ENCODE assay signal across 8 cellular contexts in the genomic region with DNA sequence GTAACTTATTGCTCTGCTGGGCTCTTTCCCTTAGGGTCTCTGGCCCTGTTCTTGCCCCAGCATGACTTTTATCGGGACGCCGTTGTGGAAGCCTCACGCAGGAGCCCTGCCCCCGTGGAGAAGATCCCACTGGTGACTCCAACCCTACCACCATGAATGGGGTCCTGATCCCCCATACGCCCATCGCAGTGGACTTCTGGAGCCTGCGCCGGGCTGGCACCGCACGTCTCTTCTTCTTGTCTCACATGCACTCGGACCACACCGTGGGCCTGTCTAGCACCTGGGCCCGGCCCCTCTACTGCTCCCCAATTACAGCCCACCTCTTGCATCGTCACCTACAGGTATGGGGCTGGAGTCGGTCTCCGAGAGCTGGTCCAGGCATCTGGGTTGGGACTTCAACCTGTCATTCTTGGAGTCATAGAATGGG. TPM values are rescaled to one million over a fixed set of nuclear protein-coding genes. Genes with fewer than 3 reads are reported as not detected.
DNase-seq lines count a peak whose midpoint lies in the region; ATAC-seq and TF ChIP-seq lines count a peak whose summit lies in the region.

No MANE protein-coding gene starts in this region.

- no peak overlapping the region for H3K14ac ChIP-seq in H9 (ENCODE audit: insufficient read depth, low read length)

- no peak for TF ChIP-seq EP300 in tibial nerve (IDR thresholded peaks at IDR 0.05)

- no peak overlapping the region for H4K5ac ChIP-seq in H9 (ENCODE audit: insufficient read length, low read depth, low read length)

- no peaks in the 10 kb centered on the region for H3K27me3 Mint-ChIP-seq in H9 (ENCODE audit: low read depth)
- H3K27me3 Mint-ChIP-seq in memory B cell = no peaks in the 10 kb centered on the region

- no peak overlapping the region for H2AFZ ChIP-seq in H9 (ENCODE audit: low read length)

- no peaks in the 10 kb centered on the region for H4K20me1 ChIP-seq in H9 (ENCODE audit: control insufficient read depth, insufficient read depth, insufficient read length)

- no peak overlapping the region for H2BK15ac ChIP-seq in H9 (ENCODE audit: low read depth, low read length)

- H3K9me3 Mint-ChIP-seq in H9 (no peaks in the 10 kb centered on the region), memory B cell (no peaks in the 10 kb centered on the region)

- no peak overlapping the region for H4K91ac ChIP-seq in H9 (ENCODE audit: insufficient read length, low read depth, low read length)

- H3T11ph ChIP-seq in H9 (ENCODE audit: low read length) = no peak overlapping the region

- H3K4me1 Mint-ChIP-seq in H9 (peaks cover 11% of the 10 kb centered on the region in 2 experiments), memory B cell (peaks cover 29% of the 10 kb centered on the region)

- no peaks in the 10 kb centered on the region for H3K79me1 ChIP-seq in H9 (ENCODE audit: insufficient read depth, low read depth, low read length, poor library complexity, severe bottlenecking)

- H3K27me3 ChIP-seq in H9 (ENCODE audit: insufficient read depth, low read length) = no peaks in the 10 kb centered on the region
- H3K27me3 ChIP-seq in tibial nerve = no peaks in the 10 kb centered on the region

- no peak overlapping the region for H3K18ac ChIP-seq in H9 (ENCODE audit: insufficient read length, low read depth, low read length)

- TF ChIP-seq CTCF in H9 (conservative IDR thresholded peaks at IDR 0.05) = no peak
- no peak for TF ChIP-seq CTCF in cardiac fibroblast (IDR thresholded peaks at IDR 0.05; ENCODE audit: low read depth, low read length)
- no peak for TF ChIP-seq CTCF in tibial nerve (IDR thresholded peaks at IDR 0.05)

- peaks cover 11% of the 10 kb centered on the region for H3K23me2 ChIP-seq in H9 (ENCODE audit: insufficient read length, low read depth, low read length, poor library complexity, severe bottlenecking)

- H2BK5ac ChIP-seq in H9 (ENCODE audit: insufficient read length, low read length) = no peak overlapping the region

- H3K27ac Mint-ChIP-seq in H9 (peak overlapping the region; percentile 96 to 98 (median 97)), memory B cell (peak overlapping the region; percentile 98)

- H3K36me3 Mint-ChIP-seq in H9 (ENCODE audit: insufficient read depth in 1 of 3, low read depth in 3 of 3) (peaks cover 0 to 27% (median 21%) of the 10 kb centered on the region in 3 experiments; a peak in 5 of 7 replicates), memory B cell (peaks cover 13% of the 10 kb centered on the region)

- H3K9me3 ChIP-seq in H9 (ENCODE audit: control insufficient read depth, low read depth, low read length) = no peaks in the 10 kb centered on the region
- H3K9me3 ChIP-seq in tibial nerve = no peaks in the 10 kb centered on the region

- H3K27ac ChIP-seq in H9 (ENCODE audit: insufficient read length, low read depth, low read length) (no peak overlapping the region), tibial nerve (peak overlapping the region; percentile 88 to 93 (median 92))

- H2BK120ac ChIP-seq in H9 (ENCODE audit: low read depth, low read length, poor library complexity, severe bottlenecking) = no peak overlapping the region

- no peaks in the 10 kb centered on the region for H3K79me2 ChIP-seq in H9 (ENCODE audit: insufficient read depth, low read length)

- no peak overlapping the region for H3K4ac ChIP-seq in H9 (ENCODE audit: low read depth, low read length)

- no peak overlapping the region for H2BK20ac ChIP-seq in H9 (ENCODE audit: low read depth, low read length, poor library complexity, severe bottlenecking)

- ATAC-seq in memory B cell (ENCODE audit: low read depth) = no peak

- no peak overlapping the region for H4K8ac ChIP-seq in H9 (replicated peaks; ENCODE audit: insufficient read length, low read depth, low read length)

- H3K23ac ChIP-seq in H9 (ENCODE audit: insufficient read length, low read depth, low read length) = no peak overlapping the region

- H3K36me3 ChIP-seq in tibial nerve = peaks cover 0 to 51% (median 0%) of the 10 kb centered on the region in 3 donors

- H3K4me3 ChIP-seq in cardiac fibroblast (replicated peaks in 1 of 2; ENCODE audit: low read depth in 2 of 2, low read length in 2 of 2) (peak overlapping the region; percentile 91), tibial nerve (peak overlapping the region; percentile 77 to 81 (median 78))

- DNase-seq in DMS 273 (lab: John Stamatoyannopoulos, UW; ENCODE audit: unreplicated experiment) = peak; percentile 57
- no peak for DNase-seq in DMS 273 treated with DMSO at 0.1 percent for 48 hours (lab: John Stamatoyannopoulos, UW)
- DNase-seq in H9 = peak; percentile 79
- DNase-seq in NCI-H69 (lab: John Stamatoyannopoulos, UW) = peak; percentile 59
- no peak for DNase-seq in cardiac fibroblast (ENCODE audit: low read depth in 2 of 2)
- DNase-seq in memory B cell (ENCODE audit: low spot score in 2 of 2) = no peak
- DNase-seq in tibial nerve (ENCODE audit: low spot score in 2 of 2) = peak in 1 of 2 donors; percentile 8
- no peak for DNase-seq in cortex of kidney (lab: John Stamatoyannopoulos, UW)

- peak overlapping the region; percentile 56 for H3K4me2 ChIP-seq in H9 (ENCODE audit: insufficient read depth, insufficient read length, low read length)

- H3K9ac ChIP-seq in H9 (ENCODE audit: extremely low read depth, insufficient read length, low read length) = peak overlapping the region; percentile 56

- no peak for TF ChIP-seq POLR2A in tibial nerve (IDR thresholded peaks at IDR 0.05)

- no CpG with 5 or more reads among the region's 17 CpGs for WGBS in H9 (ENCODE audit: extremely low coverage, insufficient read length, low lambda C conversion rate)
- WGBS in tibial nerve, 2 donors = 0 to 2% methylated on average over 15 of the region's 17 CpGs

- H3K56ac ChIP-seq in H9 (ENCODE audit: insufficient read length, low read depth, low read length) = no peak overlapping the region

- H3K4me3 Mint-ChIP-seq in H9 = peak overlapping the region; percentile 94 to 96
- peak overlapping the region; percentile 97 for H3K4me3 Mint-ChIP-seq in memory B cell

- H3K4me1 ChIP-seq in H9 (ENCODE audit: insufficient read depth, low read length) = no peaks in the 10 kb centered on the region
- peaks cover 0 to 35% (median 16%) of the 10 kb centered on the region in 4 donors for H3K4me1 ChIP-seq in tibial nerve

- H2AK5ac ChIP-seq in H9 (ENCODE audit: insufficient read length, low read length) = no peak overlapping the region

- no peak overlapping the region for H2BK12ac ChIP-seq in H9 (ENCODE audit: insufficient read length, low read depth, low read length)

RNA-seq across cellular contexts. Expression of a gene that starts 0.3 kb away (rescaled TPM):
- total RNA-seq in H9 (2021) (12.0 and 13.4 TPM in 2 replicates), tibial nerve (1 to 10 TPM; 3.5 to 7.2 (median 4.3) TPM)

RNA-seq across cellular contexts. Expression of a gene that starts 0.8 kb away (rescaled TPM):
- total RNA-seq in H9 (2021) (19.3 and 19.7 TPM in 2 replicates), tibial nerve (10 to 100 TPM; 22.1 to 39.9 (median 34.5) TPM)

RNA-seq across cellular contexts. Expression of a gene that starts 18.1 kb away (rescaled TPM):
- total RNA-seq in H9 (2021) (0.22 and 0.53 TPM in 2 replicates), tibial nerve (under 1 TPM; 0.22 to 0.63 (median 0.35) TPM)

RNA-seq across cellular contexts. Expression of a gene that starts 23.7 kb away (rescaled TPM):
- total RNA-seq in H9 (2021) = 65.7 and 68.1 TPM in 2 replicates
- total RNA-seq in tibial nerve = 10 to 100 TPM; 42.3 to 63.4 (median 53.0) TPM

RNA-seq across cellular contexts. Expression of a gene that starts 33.9 kb away (rescaled TPM):
- total RNA-seq in H9 (2021) = not detected in 2 replicates
- 1 to 10 TPM; 2.3 to 4.9 (median 3.5) TPM for total RNA-seq in tibial nerve

Comparison
In these comparisons a context has a peak if more than half of its experiments do, and no peak if none do; other contexts are left out.
1. DNase-seq: peak in DMS 273 (single experiment), H9 (single experiment) and NCI-H69 (single experiment); none in DMS 273 treated with DMSO at 0.1 percent for 48 hours (single experiment), cardiac fibroblast (0 of 2), memory B cell (0 of 2) and cortex of kidney (single experiment).